In the genomic region with DNA sequence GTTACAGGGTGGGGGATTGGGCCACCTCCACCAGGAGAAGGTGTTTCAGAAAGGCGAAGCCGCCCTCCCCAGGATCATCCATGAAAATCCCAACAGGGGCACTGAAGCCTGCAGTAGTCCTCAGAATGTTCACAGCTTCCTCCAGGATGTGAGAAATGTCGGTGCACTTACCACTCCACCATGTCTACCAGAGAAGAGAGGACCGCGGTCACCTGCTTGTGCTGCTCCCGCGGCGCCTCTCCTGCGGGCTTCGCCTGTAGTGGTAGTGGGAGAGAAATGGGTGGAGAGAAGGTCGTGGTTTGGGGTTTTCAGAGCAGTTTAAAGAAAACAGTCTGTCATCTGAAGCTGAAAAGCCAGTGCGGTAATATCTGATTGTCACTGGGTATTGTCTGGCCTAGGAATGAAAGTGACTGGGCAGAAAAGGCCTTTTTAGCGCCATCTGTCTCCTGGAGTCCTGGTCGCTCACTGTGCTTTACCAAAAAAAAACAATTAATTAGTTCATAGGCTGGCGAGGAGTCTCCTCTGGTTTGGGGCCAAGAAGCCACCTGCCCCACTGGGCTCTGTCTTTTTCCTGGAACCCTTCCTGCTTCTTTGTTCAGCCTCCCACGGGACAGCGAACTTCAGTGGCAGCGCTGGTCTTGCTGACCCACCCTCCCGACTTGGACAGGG, we compare ENCODE assay signal across 1 cellular context.
TF ChIP-seq lines count a peak whose summit lies in the region.

No MANE protein-coding gene starts in this region.

TF ChIP-seq in GM23338, 12 proteins besides CTCF, POLR2A, EP300 and RAD21 (continued from another document):
- TF ChIP-seq, protein P1, sequence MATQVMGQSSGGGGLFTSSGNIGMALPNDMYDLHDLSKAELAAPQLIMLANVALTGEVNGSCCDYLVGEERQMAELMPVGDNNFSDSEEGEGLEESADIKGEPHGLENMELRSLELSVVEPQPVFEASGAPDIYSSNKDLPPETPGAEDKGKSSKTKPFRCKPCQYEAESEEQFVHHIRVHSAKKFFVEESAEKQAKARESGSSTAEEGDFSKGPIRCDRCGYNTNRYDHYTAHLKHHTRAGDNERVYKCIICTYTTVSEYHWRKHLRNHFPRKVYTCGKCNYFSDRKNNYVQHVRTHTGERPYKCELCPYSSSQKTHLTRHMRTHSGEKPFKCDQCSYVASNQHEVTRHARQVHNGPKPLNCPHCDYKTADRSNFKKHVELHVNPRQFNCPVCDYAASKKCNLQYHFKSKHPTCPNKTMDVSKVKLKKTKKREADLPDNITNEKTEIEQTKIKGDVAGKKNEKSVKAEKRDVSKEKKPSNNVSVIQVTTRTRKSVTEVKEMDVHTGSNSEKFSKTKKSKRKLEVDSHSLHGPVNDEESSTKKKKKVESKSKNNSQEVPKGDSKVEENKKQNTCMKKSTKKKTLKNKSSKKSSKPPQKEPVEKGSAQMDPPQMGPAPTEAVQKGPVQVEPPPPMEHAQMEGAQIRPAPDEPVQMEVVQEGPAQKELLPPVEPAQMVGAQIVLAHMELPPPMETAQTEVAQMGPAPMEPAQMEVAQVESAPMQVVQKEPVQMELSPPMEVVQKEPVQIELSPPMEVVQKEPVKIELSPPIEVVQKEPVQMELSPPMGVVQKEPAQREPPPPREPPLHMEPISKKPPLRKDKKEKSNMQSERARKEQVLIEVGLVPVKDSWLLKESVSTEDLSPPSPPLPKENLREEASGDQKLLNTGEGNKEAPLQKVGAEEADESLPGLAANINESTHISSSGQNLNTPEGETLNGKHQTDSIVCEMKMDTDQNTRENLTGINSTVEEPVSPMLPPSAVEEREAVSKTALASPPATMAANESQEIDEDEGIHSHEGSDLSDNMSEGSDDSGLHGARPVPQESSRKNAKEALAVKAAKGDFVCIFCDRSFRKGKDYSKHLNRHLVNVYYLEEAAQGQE (IDR thresholded peaks at IDR 0.05; ENCODE audit: unreplicated experiment): no peak
- TF ChIP-seq, protein P2, sequence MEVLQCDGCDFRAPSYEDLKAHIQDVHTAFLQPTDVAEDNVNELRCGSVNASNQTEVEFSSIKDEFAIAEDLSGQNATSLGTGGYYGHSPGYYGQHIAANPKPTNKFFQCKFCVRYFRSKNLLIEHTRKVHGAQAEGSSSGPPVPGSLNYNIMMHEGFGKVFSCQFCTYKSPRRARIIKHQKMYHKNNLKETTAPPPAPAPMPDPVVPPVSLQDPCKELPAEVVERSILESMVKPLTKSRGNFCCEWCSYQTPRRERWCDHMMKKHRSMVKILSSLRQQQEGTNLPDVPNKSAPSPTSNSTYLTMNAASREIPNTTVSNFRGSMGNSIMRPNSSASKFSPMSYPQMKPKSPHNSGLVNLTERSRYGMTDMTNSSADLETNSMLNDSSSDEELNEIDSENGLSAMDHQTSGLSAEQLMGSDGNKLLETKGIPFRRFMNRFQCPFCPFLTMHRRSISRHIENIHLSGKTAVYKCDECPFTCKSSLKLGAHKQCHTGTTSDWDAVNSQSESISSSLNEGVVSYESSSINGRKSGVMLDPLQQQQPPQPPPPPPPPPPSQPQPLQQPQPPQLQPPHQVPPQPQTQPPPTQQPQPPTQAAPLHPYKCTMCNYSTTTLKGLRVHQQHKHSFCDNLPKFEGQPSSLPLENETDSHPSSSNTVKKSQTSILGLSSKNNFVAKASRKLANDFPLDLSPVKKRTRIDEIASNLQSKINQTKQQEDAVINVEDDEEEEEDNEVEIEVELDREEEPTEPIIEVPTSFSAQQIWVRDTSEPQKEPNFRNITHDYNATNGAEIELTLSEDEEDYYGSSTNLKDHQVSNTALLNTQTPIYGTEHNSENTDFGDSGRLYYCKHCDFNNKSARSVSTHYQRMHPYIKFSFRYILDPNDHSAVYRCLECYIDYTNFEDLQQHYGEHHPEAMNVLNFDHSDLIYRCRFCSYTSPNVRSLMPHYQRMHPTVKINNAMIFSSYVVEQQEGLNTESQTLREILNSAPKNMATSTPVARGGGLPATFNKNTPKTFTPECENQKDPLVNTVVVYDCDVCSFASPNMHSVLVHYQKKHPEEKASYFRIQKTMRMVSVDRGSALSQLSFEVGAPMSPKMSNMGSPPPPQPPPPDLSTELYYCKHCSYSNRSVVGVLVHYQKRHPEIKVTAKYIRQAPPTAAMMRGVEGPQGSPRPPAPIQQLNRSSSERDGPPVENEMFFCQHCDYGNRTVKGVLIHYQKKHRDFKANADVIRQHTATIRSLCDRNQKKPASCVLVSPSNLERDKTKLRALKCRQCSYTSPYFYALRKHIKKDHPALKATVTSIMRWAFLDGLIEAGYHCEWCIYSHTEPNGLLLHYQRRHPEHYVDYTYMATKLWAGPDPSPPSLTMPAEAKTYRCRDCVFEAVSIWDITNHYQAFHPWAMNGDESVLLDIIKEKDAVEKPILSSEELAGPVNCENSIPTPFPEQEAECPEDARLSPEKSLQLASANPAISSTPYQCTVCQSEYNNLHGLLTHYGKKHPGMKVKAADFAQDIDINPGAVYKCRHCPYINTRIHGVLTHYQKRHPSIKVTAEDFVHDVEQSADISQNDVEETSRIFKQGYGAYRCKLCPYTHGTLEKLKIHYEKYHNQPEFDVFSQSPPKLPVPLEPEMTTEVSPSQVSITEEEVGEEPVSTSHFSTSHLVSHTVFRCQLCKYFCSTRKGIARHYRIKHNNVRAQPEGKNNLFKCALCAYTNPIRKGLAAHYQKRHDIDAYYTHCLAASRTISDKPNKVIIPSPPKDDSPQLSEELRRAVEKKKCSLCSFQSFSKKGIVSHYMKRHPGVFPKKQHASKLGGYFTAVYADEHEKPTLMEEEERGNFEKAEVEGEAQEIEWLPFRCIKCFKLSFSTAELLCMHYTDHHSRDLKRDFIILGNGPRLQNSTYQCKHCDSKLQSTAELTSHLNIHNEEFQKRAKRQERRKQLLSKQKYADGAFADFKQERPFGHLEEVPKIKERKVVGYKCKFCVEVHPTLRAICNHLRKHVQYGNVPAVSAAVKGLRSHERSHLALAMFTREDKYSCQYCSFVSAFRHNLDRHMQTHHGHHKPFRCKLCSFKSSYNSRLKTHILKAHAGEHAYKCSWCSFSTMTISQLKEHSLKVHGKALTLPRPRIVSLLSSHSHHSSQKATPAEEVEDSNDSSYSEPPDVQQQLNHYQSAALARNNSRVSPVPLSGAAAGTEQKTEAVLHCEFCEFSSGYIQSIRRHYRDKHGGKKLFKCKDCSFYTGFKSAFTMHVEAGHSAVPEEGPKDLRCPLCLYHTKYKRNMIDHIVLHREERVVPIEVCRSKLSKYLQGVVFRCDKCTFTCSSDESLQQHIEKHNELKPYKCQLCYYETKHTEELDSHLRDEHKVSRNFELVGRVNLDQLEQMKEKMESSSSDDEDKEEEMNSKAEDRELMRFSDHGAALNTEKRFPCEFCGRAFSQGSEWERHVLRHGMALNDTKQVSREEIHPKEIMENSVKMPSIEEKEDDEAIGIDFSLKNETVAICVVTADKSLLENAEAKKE (CRISPR knock-in tag; IDR thresholded peaks at IDR 0.05): no peak
- TF ChIP-seq CREB1 (CRISPR knock-in tag; IDR thresholded peaks at IDR 0.05; ENCODE audit: low read depth) (no peak), JUNB (IDR thresholded peaks at IDR 0.05; ENCODE audit: unreplicated experiment) (no peak), STAT1 (IDR thresholded peaks at IDR 0.05; ENCODE audit: unreplicated experiment) (no peak), EZH2phosphoT487 (IDR thresholded peaks at IDR 0.05; ENCODE audit: unreplicated experiment) (no peak), EZH2 (IDR thresholded peaks at IDR 0.05; ENCODE audit: low read depth, unreplicated experiment) (no peak), ZNF331 (CRISPR knock-in tag; IDR thresholded peaks at IDR 0.05; ENCODE audit: low read depth) (no peak), ZNF114 (CRISPR knock-in tag; IDR thresholded peaks at IDR 0.05) (no peak)
- TF ChIP-seq, protein P3, sequence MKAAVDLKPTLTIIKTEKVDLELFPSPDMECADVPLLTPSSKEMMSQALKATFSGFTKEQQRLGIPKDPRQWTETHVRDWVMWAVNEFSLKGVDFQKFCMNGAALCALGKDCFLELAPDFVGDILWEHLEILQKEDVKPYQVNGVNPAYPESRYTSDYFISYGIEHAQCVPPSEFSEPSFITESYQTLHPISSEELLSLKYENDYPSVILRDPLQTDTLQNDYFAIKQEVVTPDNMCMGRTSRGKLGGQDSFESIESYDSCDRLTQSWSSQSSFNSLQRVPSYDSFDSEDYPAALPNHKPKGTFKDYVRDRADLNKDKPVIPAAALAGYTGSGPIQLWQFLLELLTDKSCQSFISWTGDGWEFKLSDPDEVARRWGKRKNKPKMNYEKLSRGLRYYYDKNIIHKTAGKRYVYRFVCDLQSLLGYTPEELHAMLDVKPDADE (IDR thresholded peaks at IDR 0.05): no peak
